In the genomic region with DNA sequence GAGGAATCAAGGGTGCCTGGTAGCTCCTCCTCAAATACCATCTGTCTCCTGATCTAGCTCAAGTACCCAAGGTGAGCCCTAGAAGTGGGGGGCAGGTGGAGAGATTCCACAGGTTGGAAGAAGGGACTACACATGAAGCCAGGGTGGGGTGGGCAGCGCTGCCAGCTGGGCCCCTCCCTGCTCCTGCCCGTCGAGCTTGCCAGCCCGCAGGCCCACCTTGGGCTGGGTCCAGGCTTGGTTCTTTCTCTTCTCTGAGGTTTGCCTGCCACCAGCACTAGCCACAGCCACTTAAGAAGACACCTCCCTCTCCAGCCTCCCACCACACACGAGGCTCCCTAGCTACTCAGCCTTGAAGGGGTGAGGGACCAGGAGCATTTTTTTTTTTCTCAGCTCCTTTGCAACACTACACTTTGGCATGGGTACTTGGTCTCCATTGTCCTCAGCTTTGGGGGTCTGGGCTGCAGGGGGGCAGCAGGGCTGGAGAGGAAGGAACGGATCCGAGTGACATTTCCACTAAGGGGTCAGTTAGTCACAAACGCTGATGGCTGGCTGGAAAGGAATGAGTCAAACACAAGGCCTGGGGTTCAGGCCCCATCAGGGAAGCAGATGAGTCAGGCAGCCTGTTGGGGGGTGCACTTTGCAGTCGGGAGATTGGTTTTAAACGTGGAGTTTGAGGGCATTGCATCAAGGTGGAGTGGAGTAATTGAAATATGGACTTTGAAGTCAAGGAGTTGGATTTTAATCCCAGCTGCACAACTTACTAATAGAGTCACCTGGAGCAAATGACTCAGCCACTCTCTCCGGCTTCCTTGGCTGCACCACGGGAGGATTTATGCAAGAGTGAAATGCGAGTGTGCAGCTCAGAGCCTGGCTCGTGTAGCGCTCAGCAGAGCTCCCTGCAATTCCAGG, we compare ENCODE assay signal across 17 cellular contexts. TPM values are rescaled to one million over a fixed set of nuclear protein-coding genes. Genes with fewer than 3 reads are reported as not detected.
DNase-seq lines count a peak whose midpoint lies in the region; ATAC-seq and TF ChIP-seq lines count a peak whose summit lies in the region.
"Had no signal": no experiment of that assay in that cellular context is flagged by ENCODE, and none has a peak within 500 bp of the region (broad histone marks: within the 10 kb centered on the region; RNA-seq: fewer than 3 reads in every experiment).

No MANE protein-coding gene starts in this region.

- H3K9me2 ChIP-seq in hepatocyte (replicated peaks; ENCODE audit: insufficient read depth), result no peaks in the 10 kb centered on the region

- CTCF ChIA-PET in AG04450 (lab: Charles Lee), result interaction anchor here (1.3 to 2.4 kb wide), 2 partner anchors 19 to 82 kb away, joined by 6 to 13 read pairs; no protein-coding TSS in a partner anchor

- ATAC-seq in HG03439 (IDR thresholded peaks at IDR 0.05; ENCODE audit: unreplicated experiment), result no peak
- ATAC-seq: activated CD8-positive, alpha-beta memory T cell treated with anti-CD3 and anti-CD28 coated beads, Interleukin-2, amount 10 ng/mL, durations not matched to agents 7 days and 5 days; activated naive CD4-positive, alpha-beta T cell treated with anti-CD3 and anti-CD28 coated beads, Interleukin-2, amount 50 U/mL, for 72 hours; stimulated activated memory B cell treated with anti-CD40 and anti-IgM and Interleukin-4, amounts not matched to agents 10 μg/mL and 1 μg/mL and 100 μg/mL, for 72 hours had no signal

- POLR2A ChIA-PET in AG04450 (lab: Yijun Ruan, JAX), result interaction anchor here (0.8 kb wide), 1 partner anchor 8 kb away, joined by 4 read pairs; no protein-coding TSS in a partner anchor

- no peaks in the 10 kb centered on the region for H3K36me3 ChIP-seq in hepatocyte (replicated peaks; ENCODE audit: insufficient read depth, low read depth)
- H3K36me3 ChIP-seq: BLaER1 treated with 17β-estradiol and CSF1 and Interleukin-3, amounts not matched to agents 10 nM and 100 nM had no signal

- H3K79me2 ChIP-seq in hepatocyte, result no peaks in the 10 kb centered on the region

- no peak for TF ChIP-seq CTCF in AG04450 (IDR thresholded peaks at IDR 0.05; ENCODE audit: low read depth, low read length)
- TF ChIP-seq CTCF in hepatocyte (IDR thresholded peaks at IDR 0.05; ENCODE audit: poor library complexity), result no peak

- H2AFZ ChIP-seq in hepatocyte, result no peak overlapping the region

- DNase-seq in AG04450 (ENCODE audit: low read depth, low spot score) (peak; percentile 20), HK-2 (ENCODE audit: unreplicated experiment) (peak; percentile 49), astrocyte of the hippocampus (ENCODE audit: low read depth, low spot score) (peak; percentile 54), hepatocyte (ENCODE audit: low spot score) (peak; percentile 72), NCI-H446 (lab: John Stamatoyannopoulos, UW) (no peak), GDM1 (lab: John Stamatoyannopoulos, UW) (no peak), NCI-H146 (lab: John Stamatoyannopoulos, UW) (no peak)
- DNase-seq: activated CD8-positive, alpha-beta memory T cell treated with anti-CD3 and anti-CD28 coated beads, Interleukin-2, amount 10 ng/mL, durations not matched to agents 7 days and 5 days; midbrain; NCI-H1092; NCI-H510A treated with DMSO at 0.1 percent for 48 hours; SIG-M5; stimulated activated CD4-positive, alpha-beta T cell treated with anti-CD3 and anti-CD28 coated beads, Interleukin-1b, Interleukin-23, amount 100 ng/mL, for 48 hours had no signal

- H3K4me1 ChIP-seq in hepatocyte (ENCODE audit: insufficient read depth), result no peaks in the 10 kb centered on the region

- H3K4me2 ChIP-seq in hepatocyte, result no peak overlapping the region
- H3K4me2 ChIP-seq: BLaER1 treated with 17β-estradiol and CSF1 and Interleukin-3, amounts not matched to agents 10 nM and 100 nM had no signal

- no peaks in the 10 kb centered on the region for H4K20me1 ChIP-seq in hepatocyte (ENCODE audit: insufficient read depth, poor library complexity, severe bottlenecking)

- H3K4me3 ChIP-seq in AG04450 (ENCODE audit: low read depth, low read length) (no peak overlapping the region), hepatocyte (no peak overlapping the region)
- H3K4me3 ChIP-seq: BLaER1 treated with 17β-estradiol and CSF1 and Interleukin-3, amounts not matched to agents 10 nM and 100 nM had no signal

- H3K27me3 ChIP-seq in AG04450 (ENCODE audit: control insufficient read depth, insufficient read depth, low read length) (peaks cover 15% of the 10 kb centered on the region), hepatocyte (no peaks in the 10 kb centered on the region)

- H3K27ac ChIP-seq in AG04450 (ENCODE audit: low read depth, low read length) (peak overlapping the region; percentile 11), hepatocyte (no peak overlapping the region)
- H3K27ac ChIP-seq: BLaER1 treated with 17β-estradiol and CSF1 and Interleukin-3, amounts not matched to agents 10 nM and 100 nM had no signal

- 60% methylated on average over 15 of the region's 15 CpGs for WGBS in hepatocyte (ENCODE audit: low lambda C conversion rate, missing lambda C conversion rate)

- H3K9me3 ChIP-seq in AG04450 (ENCODE audit: control insufficient read depth, insufficient read depth, low read length) (no peaks in the 10 kb centered on the region), hepatocyte (ENCODE audit: low read depth) (no peaks in the 10 kb centered on the region)
- H3K9me3 ChIP-seq: BLaER1 treated with 17β-estradiol and CSF1 and Interleukin-3, amounts not matched to agents 10 nM and 100 nM had no signal

RNA-seq across cellular contexts. Expression of a gene that starts 7.4 kb away (rescaled TPM):
- polyA plus RNA-seq in AG04450 (2011; rRNA removed), result 1.7 and 2.3 TPM in 2 replicates
- 3.0 and 3.2 TPM in 2 replicates for polyA minus RNA-seq in AG04450 (2011; rRNA and poly(A)+ RNA removed)
- 3.1 and 3.8 TPM in 2 replicates for total RNA-seq in hepatocyte
- 3.3 TPM in 2 replicates for polyA plus RNA-seq in hepatocyte

RNA-seq across cellular contexts. Expression of a gene that starts 20.8 kb away (rescaled TPM):
- 14.7 and 19.8 TPM in 2 replicates for polyA plus RNA-seq in AG04450 (2011; rRNA removed)
- 57.6 and 66.9 TPM in 2 replicates for polyA minus RNA-seq in AG04450 (2011; rRNA and poly(A)+ RNA removed)
- 30.7 and 42.9 TPM in 2 replicates for total RNA-seq in hepatocyte
- 40.6 and 45.4 TPM in 2 replicates for polyA plus RNA-seq in hepatocyte

RNA-seq across cellular contexts. Expression of a gene that starts 57.3 kb away (rescaled TPM):
- polyA plus RNA-seq in AG04450 (2011; rRNA removed), result 12.6 and 15.5 TPM in 2 replicates
- polyA minus RNA-seq in AG04450 (2011; rRNA and poly(A)+ RNA removed), result 8.6 and 8.7 TPM in 2 replicates
- 11.9 and 15.5 TPM in 2 replicates for total RNA-seq in hepatocyte
- 19.3 and 21.5 TPM in 2 replicates for polyA plus RNA-seq in hepatocyte

Comparison
In these comparisons a context has a peak if more than half of its experiments do, and no peak if none do; other contexts are left out.
1. DNase-seq: peak in AG04450 (single experiment), HK-2 (single experiment), astrocyte of the hippocampus (single experiment) and hepatocyte (single experiment); none in NCI-H446 (0 of 2), GDM1 (single experiment) and NCI-H146 (single experiment).